In genomic region chr13:113433391-113433916, GRCh38 we compare ENCODE assay signal across 19 cellular contexts.
"Had no signal": no experiment of that assay in that cellular context is flagged by ENCODE, and none has a peak within 500 bp of the region (broad histone marks: within the 10 kb centered on the region; RNA-seq: fewer than 3 reads in every experiment).

No MANE protein-coding gene starts in this region.

- DNase-seq: effector CD4-positive, alpha-beta T cell; head of caudate nucleus; hippocampal formation; mammary epithelial cell; mucosa of descending colon; naive thymus-derived CD8-positive, alpha-beta T cell; occipital lobe; stimulated activated CD4-positive, alpha-beta T cell treated with anti-CD3 and anti-CD28 coated beads, Interleukin-2, amount 100 ng/mL, for 24 hours; stimulated activated CD4-positive, alpha-beta T cell treated with anti-CD3 and anti-CD28 coated beads, Interleukin-4, amount 100 ng/mL, for 4 hours; stimulated activated naive CD4-positive, alpha-beta T cell; stomach; substantia nigra; transverse colon had no signal

- H3K27me3 ChIP-seq: neural progenitor cell, stomach, transverse colon had no signal

- H3K4me3 Mint-ChIP-seq: naive thymus-derived CD8-positive, alpha-beta T cell; neural progenitor cell had no signal

- H3K79me2 ChIP-seq: parathyroid adenoma had no signal

- H3K4me1 Mint-ChIP-seq: naive thymus-derived CD8-positive, alpha-beta T cell had no signal

- H3K4me2 ChIP-seq: neural progenitor cell had no signal

- H2AFZ ChIP-seq: neural progenitor cell, parathyroid adenoma had no signal

- H3K4me3 ChIP-seq: coronary artery, mucosa of descending colon, neural progenitor cell, prostate gland, stomach, thoracic aorta, transverse colon had no signal

- H3K4me1 ChIP-seq: neural progenitor cell, parathyroid adenoma, prostate gland had no signal

- H3K9me3 Mint-ChIP-seq: neural progenitor cell had no signal

- H3K27ac ChIP-seq: coronary artery, neural progenitor cell, parathyroid adenoma, prostate gland, stomach, thoracic aorta, transverse colon had no signal

- H3K27ac Mint-ChIP-seq: naive thymus-derived CD8-positive, alpha-beta T cell; neural progenitor cell had no signal

- H3K9ac ChIP-seq: neural progenitor cell, parathyroid adenoma had no signal

- H3K36me3 ChIP-seq: neural progenitor cell, prostate gland, thoracic aorta, transverse colon had no signal

- H3K36me3 Mint-ChIP-seq: naive thymus-derived CD8-positive, alpha-beta T cell; neural progenitor cell had no signal

- H3K27me3 Mint-ChIP-seq: naive thymus-derived CD8-positive, alpha-beta T cell had no signal

- ATAC-seq: mucosa of descending colon; naive thymus-derived CD8-positive, alpha-beta T cell; sciatic nerve had no signal

- H3K9me3 ChIP-seq: mucosa of descending colon, prostate gland, stomach, thoracic aorta, transverse colon had no signal
